10 cellular contexts compared by ENCODE assay signal in genomic region chr4:54061873-54062272, GRCh38. TPM values are rescaled to one million over a fixed set of nuclear protein-coding genes. Genes with fewer than 3 reads are reported as not detected.
A peak's percentile ranks its signal among the peaks of the same experiment; 100 is the strongest.
DNase-seq lines count a peak whose midpoint lies in the region; ATAC-seq and TF ChIP-seq lines count a peak whose summit lies in the region.
"Had no signal": no experiment of that assay in that cellular context is flagged by ENCODE, and none has a peak within 500 bp of the region (broad histone marks: within the 10 kb centered on the region; RNA-seq: fewer than 3 reads in every experiment).

No MANE protein-coding gene starts in this region.

- DNase-seq in AG04449 (ENCODE audit: low read depth, low spot score) (no peak), HFFc6 (no peak), cardiac fibroblast (ENCODE audit: low read depth in 2 of 2) (no peak), 8988T (no peak), T1000 (lab: John Stamatoyannopoulos, UW) (no peak), SIG-M5 treated with dmso at 0.1 percent for 504 hours (lab: John Stamatoyannopoulos, UW; ENCODE audit: unreplicated experiment) (no peak), mesendoderm (no peak)
- DNase-seq in naive thymus-derived CD8-positive, alpha-beta T cell: no peak
- DNase-seq: NCI-H1694 had no signal

- WGBS in mesendoderm (ENCODE audit: extremely low coverage, insufficient coverage, low lambda C conversion rate): 100% methylated on average over 1 of the region's 1 CpG

- peak overlapping the region; percentile 93 for H3K4me3 Mint-ChIP-seq in HFFc6
- peak overlapping the region; percentile 47 to 98 (median 78) for H3K4me3 Mint-ChIP-seq in naive thymus-derived CD8-positive, alpha-beta T cell

- H3K27me3 ChIP-seq in mesendoderm (ENCODE audit: insufficient read depth, low read length, poor library complexity): no peaks in the 10 kb centered on the region

- peak overlapping the region; percentile 87 for H3K4me3 ChIP-seq in AG04449 (ENCODE audit: low read depth, low read length)
- peak overlapping the region; percentile 83 to 93 for H3K4me3 ChIP-seq in cardiac fibroblast (replicated peaks in 1 of 2; ENCODE audit: low read depth in 2 of 2, low read length in 2 of 2)
- no peak overlapping the region for H3K4me3 ChIP-seq in mesendoderm (ENCODE audit: low read length)

- H3K4ac ChIP-seq in mesendoderm (ENCODE audit: low read depth, low read length): no peak overlapping the region

- H3K23ac ChIP-seq in mesendoderm (ENCODE audit: low read length): no peak overlapping the region

- no peak overlapping the region for H2BK15ac ChIP-seq in mesendoderm (replicated peaks; ENCODE audit: low read depth)

- no peak for ATAC-seq in naive thymus-derived CD8-positive, alpha-beta T cell

- H2AK5ac ChIP-seq in mesendoderm (ENCODE audit: low read length): no peak overlapping the region

- no peak overlapping the region for H4K5ac ChIP-seq in mesendoderm (ENCODE audit: low read length)

- no peak overlapping the region for H2BK5ac ChIP-seq in mesendoderm (ENCODE audit: low read length)

- H3K9ac ChIP-seq in mesendoderm (ENCODE audit: low read length): no peak overlapping the region

- peaks cover 10% of the 10 kb centered on the region for H3K79me2 ChIP-seq in mesendoderm (ENCODE audit: control insufficient read depth, insufficient read depth, low read length)

- no peak for TF ChIP-seq CTCF in AG04449 (IDR thresholded peaks at IDR 0.05; ENCODE audit: insufficient read depth, low read length, missing control alignments)
- no peak for TF ChIP-seq CTCF in HFFc6 (IDR thresholded peaks at IDR 0.05)
- no peak for TF ChIP-seq CTCF in cardiac fibroblast (IDR thresholded peaks at IDR 0.05; ENCODE audit: low read depth, low read length)

- H3K27me3 Mint-ChIP-seq in HFFc6 (ENCODE audit: insufficient read depth): no peaks in the 10 kb centered on the region
- H3K27me3 Mint-ChIP-seq in naive thymus-derived CD8-positive, alpha-beta T cell: no peaks in the 10 kb centered on the region

- H3K9me3 Mint-ChIP-seq in HFFc6: no peaks in the 10 kb centered on the region
- no peaks in the 10 kb centered on the region for H3K9me3 Mint-ChIP-seq in naive thymus-derived CD8-positive, alpha-beta T cell

- H3K27ac Mint-ChIP-seq in HFFc6: no peak overlapping the region
- peak overlapping the region; percentile 9 to 98 (median 70) for H3K27ac Mint-ChIP-seq in naive thymus-derived CD8-positive, alpha-beta T cell

- H3K27ac ChIP-seq in mesendoderm (ENCODE audit: low read depth, low read length): no peak overlapping the region

- peaks cover 6% of the 10 kb centered on the region for H3K79me1 ChIP-seq in mesendoderm (ENCODE audit: low read length)

- H3K36me3 Mint-ChIP-seq in HFFc6 (ENCODE audit: low read depth): peaks cover 22% of the 10 kb centered on the region
- peaks cover 0 to 7% (median 2%) of the 10 kb centered on the region in 3 donors for H3K36me3 Mint-ChIP-seq in naive thymus-derived CD8-positive, alpha-beta T cell

- POLR2A ChIA-PET in AG04449 (lab: Yijun Ruan, JAX): interaction anchor here (0.7 kb wide), 1 partner anchor 30 kb away, joined by 3 read pairs; no protein-coding TSS in a partner anchor
- POLR2A ChIA-PET in naive thymus-derived CD8-positive, alpha-beta T cell (lab: Charles Lee): interaction anchor here (0.6 to 2.9 kb wide), 2 partner anchors 32 to 91 kb away, joined by 3 to 7 read pairs; no protein-coding TSS in a partner anchor

- peaks cover 6% of the 10 kb centered on the region for H3K4me1 ChIP-seq in mesendoderm (ENCODE audit: control insufficient read depth, low read depth, low read length)

- H3K4me1 Mint-ChIP-seq in HFFc6 (ENCODE audit: low read depth): peaks cover 80% of the 10 kb centered on the region
- peaks cover 34 to 72% (median 66%) of the 10 kb centered on the region in 4 donors for H3K4me1 Mint-ChIP-seq in naive thymus-derived CD8-positive, alpha-beta T cell

- H4K8ac ChIP-seq in mesendoderm (ENCODE audit: low read depth, low read length): no peak overlapping the region

- CTCF ChIA-PET in AG04449 (lab: Yijun Ruan, JAX): interaction anchor here (1.1 to 1.4 kb wide), 2 partner anchors 131 to 157 kb away, joined by 5 to 7 read pairs; no protein-coding TSS in a partner anchor

- no peak overlapping the region for H3K56ac ChIP-seq in mesendoderm (ENCODE audit: low read length)

- H3K36me3 ChIP-seq in mesendoderm (ENCODE audit: control insufficient read depth, insufficient read depth, low read length): no peaks in the 10 kb centered on the region

- H3K18ac ChIP-seq in mesendoderm (ENCODE audit: low read length): no peak overlapping the region

- H3K4me2 ChIP-seq in mesendoderm (ENCODE audit: low read length): no peak overlapping the region

- no peak overlapping the region for H2BK120ac ChIP-seq in mesendoderm (ENCODE audit: low read depth, low read length)

RNA-seq across cellular contexts. Expression of gene CHIC2, which starts 2.5 kb away (rescaled TPM):
- 10 to 100 TPM; 23.5 to 30.2 (median 27.5) TPM for total RNA-seq in HFFc6 (2021; fragmentation: NEBNext Ultra II Directional; extraction: Animal tissue kit (Norgen Biotek cat#: 25700))
- total RNA-seq in naive thymus-derived CD8-positive, alpha-beta T cell: 10 to 100 TPM; 49.4 to 49.5 TPM
- polyA plus RNA-seq in naive thymus-derived CD8-positive, alpha-beta T cell: 10 to 100 TPM; 51.7 to 70.5 (median 53.7) TPM
- polyA plus RNA-seq in mesendoderm (2013, experiment 1 of 2): 6.8 TPM
- polyA plus RNA-seq in mesendoderm (2013, experiment 2 of 2): 7.5 TPM

RNA-seq across cellular contexts. Expression of gene GSX2, which starts 38.1 kb away (rescaled TPM):
- total RNA-seq in HFFc6 (2021; fragmentation: NEBNext Ultra II Directional; extraction: Animal tissue kit (Norgen Biotek cat#: 25700)): not detected
- total RNA-seq in naive thymus-derived CD8-positive, alpha-beta T cell: not detected
- polyA plus RNA-seq in naive thymus-derived CD8-positive, alpha-beta T cell: not detected
- not detected for polyA plus RNA-seq in mesendoderm (2013, experiment 1 of 2)
- 0.04 TPM for polyA plus RNA-seq in mesendoderm (2013, experiment 2 of 2)
- total RNA-seq: T-helper 1 cell treated with Interleukin-12 subunit alpha and Interleukin-12 subunit beta and Interleukin-4 antibody, amounts not matched to agents 30 ng/mL and 1 ng/mL, for 36 hours had no signal
